11 cellular contexts compared by ENCODE assay signal in genomic region chr4:59127748-59128147, GRCh38.
"Had no signal": no experiment of that assay in that cellular context is flagged by ENCODE, and none has a peak within 500 bp of the region (broad histone marks: within the 10 kb centered on the region; RNA-seq: fewer than 3 reads in every experiment).

No MANE protein-coding gene starts in this region.

- H3K4me1 Mint-ChIP-seq: neural progenitor cell had no signal

- H3K9me3 Mint-ChIP-seq: neural progenitor cell; stimulated activated naive CD8-positive, alpha-beta T cell treated with anti-CD3 and anti-CD28 coated beads, Interleukin-15, Interleukin-2, amounts not matched to agents 100 ng/mL and 50 ng/mL, for 24 hours had no signal

- H3K4me3 Mint-ChIP-seq: activated CD8-positive, alpha-beta T cell treated with anti-CD3 and anti-CD28 coated beads for 36 hours; activated naive CD8-positive, alpha-beta T cell; activated T-cell treated with anti-CD3 and anti-CD28 coated beads, Interleukin-2, amount 50 U/mL, for 4 hours; neural progenitor cell; stimulated activated naive CD8-positive, alpha-beta T cell treated with anti-CD3 and anti-CD28 coated beads, Interleukin-15, Interleukin-2, amounts not matched to agents 100 ng/mL and 50 ng/mL, for 24 hours had no signal

- H3K27me3 Mint-ChIP-seq: activated CD8-positive, alpha-beta T cell treated with anti-CD3 and anti-CD28 coated beads for 36 hours; activated naive CD8-positive, alpha-beta T cell; stimulated activated naive CD8-positive, alpha-beta T cell treated with anti-CD3 and anti-CD28 coated beads, Interleukin-15, Interleukin-2, amounts not matched to agents 100 ng/mL and 50 ng/mL, for 24 hours had no signal

- H3K27ac Mint-ChIP-seq: activated CD8-positive, alpha-beta T cell treated with anti-CD3 and anti-CD28 coated beads for 36 hours; activated naive CD8-positive, alpha-beta T cell; neural progenitor cell; stimulated activated naive CD8-positive, alpha-beta T cell treated with anti-CD3 and anti-CD28 coated beads, Interleukin-15, Interleukin-2, amounts not matched to agents 100 ng/mL and 50 ng/mL, for 24 hours had no signal

- DNase-seq: activated CD4-positive, alpha-beta T cell treated with anti-CD3 and anti-CD28 coated beads for 4 hours; activated CD8-positive, alpha-beta T cell treated with anti-CD3 and anti-CD28 coated beads for 36 hours; activated gamma-delta T cell; activated T-cell treated with anti-CD3 and anti-CD28 coated beads, Interleukin-2, amount 50 U/mL, for 4 hours; amniotic stem cell; body of pancreas; caudate nucleus; islet precursor cell had no signal

- H3K36me3 Mint-ChIP-seq: activated naive CD8-positive, alpha-beta T cell; neural progenitor cell had no signal
